In the genomic region with DNA sequence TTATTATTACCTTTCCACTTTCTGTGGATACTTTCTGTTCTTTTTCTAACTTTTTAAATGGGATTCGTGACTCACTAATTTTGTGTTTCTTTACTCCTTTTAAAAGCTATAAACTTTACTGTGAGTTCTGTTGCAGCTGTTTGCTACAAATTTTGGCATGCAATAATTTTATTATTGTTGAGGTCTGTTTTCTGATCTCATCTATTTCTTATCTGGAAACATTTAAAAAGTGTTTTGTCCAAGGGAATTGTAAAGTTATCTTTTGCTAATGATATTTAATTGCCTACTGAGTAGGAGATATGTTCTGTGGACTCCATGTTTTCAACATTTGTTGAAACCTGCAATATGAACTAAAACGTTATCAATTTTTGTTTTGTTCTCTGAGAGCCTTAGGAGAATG, we compare ENCODE assay signal across 22 cellular contexts.
"Had no signal": no experiment of that assay in that cellular context is flagged by ENCODE, and none has a peak within 500 bp of the region (broad histone marks: within the 10 kb centered on the region; RNA-seq: fewer than 3 reads in every experiment).

No MANE protein-coding gene starts in this region.

- H3K4me3 ChIP-seq: left lung, lung, mucosa of descending colon, ovary, right atrium auricular region, right lobe of liver, skin epidermis, tibial nerve, vagina had no signal

- H3K27ac ChIP-seq: left lung, ovary, right atrium auricular region, right lobe of liver, skin epidermis, tibial nerve, vagina had no signal

- ATAC-seq: left colon; left lung; mucosa of descending colon; naive thymus-derived CD4-positive, alpha-beta T cell; right lobe of liver; stimulated activated memory B cell treated with anti-CD40 and anti-IgM and Interleukin-4, amounts not matched to agents 10 μg/mL and 1 μg/mL and 100 μg/mL, for 72 hours; stimulated activated naive CD8-positive, alpha-beta T cell treated with anti-CD3 and anti-CD28 coated beads, Interleukin-15, amount 100 ng/mL, for 72 hours had no signal

- FAIRE-seq: islet of Langerhans, kidney had no signal

- H3K36me3 ChIP-seq: left lung, ovary, right atrium auricular region, right lobe of liver, tibial nerve, vagina had no signal

- H3K27me3 ChIP-seq: left lung, ovary, right atrium auricular region, right lobe of liver, tibial nerve, vagina had no signal

- H3K4me1 ChIP-seq: left lung, right lobe of liver, vagina had no signal

- DNase-seq: hypothalamus; immature natural killer cell; kidney; left colon; left lung; midbrain; mucosa of descending colon; naive thymus-derived CD4-positive, alpha-beta T cell; right lobe of liver; stimulated activated CD4-positive, alpha-beta T cell treated with anti-CD3 and anti-CD28 coated beads, Interleukin-12 subunit alpha, Interleukin-12 subunit beta, amount 100 ng/mL, for 4 hours; stimulated activated CD4-positive, alpha-beta T cell treated with anti-CD3 and anti-CD28 coated beads, Interleukin-4, amount 100 ng/mL, for 24 hours; stimulated activated naive CD4-positive, alpha-beta T cell treated with Interleukin-2 at 50 U/mL for 16 hours; stimulated activated naive CD8-positive, alpha-beta T cell treated with anti-CD3 and anti-CD28 coated beads, Interleukin-15, amount 100 ng/mL, for 72 hours; substantia nigra had no signal
